ENCODE assay signal across 8 cellular contexts in the genomic region with DNA sequence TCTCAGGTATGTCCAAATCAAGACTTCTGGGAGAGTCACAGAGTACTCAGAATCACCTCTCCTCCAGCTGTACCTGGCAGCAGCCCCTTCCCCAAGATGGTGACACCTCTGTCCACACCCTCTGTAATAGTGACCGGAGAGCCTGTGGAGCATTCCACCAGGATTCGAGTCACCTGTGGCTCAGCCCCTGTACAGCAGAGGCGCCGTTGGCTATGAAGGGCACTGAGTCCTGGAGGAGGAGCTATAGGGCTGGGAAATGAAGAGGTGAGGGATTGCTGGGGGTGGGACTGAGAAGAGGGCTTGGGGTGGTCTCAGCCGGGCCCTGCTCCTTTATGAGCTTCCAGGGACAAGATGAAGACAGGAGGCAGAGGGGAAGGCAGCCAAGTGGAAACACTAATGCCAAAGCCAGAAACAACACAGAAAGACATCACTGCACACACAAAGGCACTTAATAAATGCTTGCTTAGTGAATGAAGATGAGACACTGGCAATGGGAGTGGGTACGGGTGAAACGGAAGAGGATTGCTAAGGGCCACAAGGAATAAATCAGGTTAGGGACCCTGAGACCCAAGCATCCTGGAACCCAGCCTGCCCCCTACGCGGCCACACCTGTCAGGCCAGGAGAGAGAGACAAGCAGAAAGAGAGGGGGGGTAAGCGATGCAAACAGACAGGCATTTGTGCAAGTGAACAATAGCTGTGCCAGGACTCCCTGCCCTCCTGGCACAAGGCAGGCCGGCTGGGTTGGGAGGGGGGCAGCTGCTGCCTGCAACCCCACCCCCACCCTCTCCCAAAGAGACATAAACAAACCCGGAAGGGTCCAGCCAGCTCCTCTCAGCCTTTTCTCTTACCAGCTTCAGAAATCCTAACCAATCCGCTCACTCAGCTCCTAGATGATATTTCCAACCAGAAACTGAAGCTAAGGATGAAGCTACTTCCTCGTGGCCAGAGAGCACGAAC. TPM values are rescaled to one million over a fixed set of nuclear protein-coding genes. Genes with fewer than 3 reads are reported as not detected.
A peak's percentile ranks its signal among the peaks of the same experiment; 100 is the strongest.
DNase-seq lines count a peak whose midpoint lies in the region; ATAC-seq and TF ChIP-seq lines count a peak whose summit lies in the region.

No MANE protein-coding gene starts in this region.

- intact Hi-C loops in Calu3 (cut with micrococcal nuclease; ENCODE audit: unreplicated experiment) = no loop called here

- H3K4me1 Mint-ChIP-seq in Calu3 (ENCODE audit: low read depth, unreplicated experiment) (peaks cover 76% of the 10 kb centered on the region), chondrocyte (ENCODE audit: low read depth) (peaks cover 88% of the 10 kb centered on the region), nephron (peaks cover 74% of the 10 kb centered on the region)

- H3K9me3 Mint-ChIP-seq in Calu3 (ENCODE audit: low read depth, unreplicated experiment) (no peaks in the 10 kb centered on the region), chondrocyte (ENCODE audit: low read depth) (no peaks in the 10 kb centered on the region), nephron (no peaks in the 10 kb centered on the region)

- H3K36me3 Mint-ChIP-seq in Calu3 (ENCODE audit: insufficient read depth, unreplicated experiment) (peaks cover 77% of the 10 kb centered on the region), chondrocyte (ENCODE audit: low read depth) (peaks cover 15% of the 10 kb centered on the region), nephron (ENCODE audit: low read depth) (peaks cover 6% of the 10 kb centered on the region)

- no peak for DNase-seq in Calu3
- DNase-seq in NCI-H2107 (lab: John Stamatoyannopoulos, UW) = peak; percentile 65
- DNase-seq in chondrocyte (ENCODE audit: low spot score) = no peak
- no peak for DNase-seq in SIG-M5 (lab: John Stamatoyannopoulos, UW)
- no peak for DNase-seq in NCI-H2227 treated with DMSO at 0.1 percent for 48 hours (lab: John Stamatoyannopoulos, UW)

- ATAC-seq in HG03108 (IDR thresholded peaks at IDR 0.05; ENCODE audit: unreplicated experiment) (no peak), GM21515 (IDR thresholded peaks at IDR 0.05; ENCODE audit: unreplicated experiment) (no peak)

- H3K27ac Mint-ChIP-seq in Calu3 (ENCODE audit: unreplicated experiment) (peak overlapping the region; percentile 8), chondrocyte (ENCODE audit: unreplicated experiment) (peak overlapping the region; percentile 100), nephron (peak overlapping the region; percentile 95 to 97 (median 96))

- H3K27me3 Mint-ChIP-seq in Calu3 (ENCODE audit: unreplicated experiment) = no peaks in the 10 kb centered on the region
- H3K27me3 Mint-ChIP-seq in chondrocyte (ENCODE audit: low read depth) = no peaks in the 10 kb centered on the region
- no peaks in the 10 kb centered on the region for H3K27me3 Mint-ChIP-seq in nephron (ENCODE audit: low read depth)

- H3K4me3 Mint-ChIP-seq in Calu3 (ENCODE audit: low read depth, unreplicated experiment) = peak overlapping the region; percentile 78
- H3K4me3 Mint-ChIP-seq in chondrocyte (ENCODE audit: unreplicated experiment) = peak overlapping the region; percentile 95
- peak overlapping the region; percentile 92 to 95 (median 95) for H3K4me3 Mint-ChIP-seq in nephron

- TF ChIP-seq CTCF in Calu3 (IDR thresholded peaks at IDR 0.05; ENCODE audit: unreplicated experiment) = no peak
- no peak for TF ChIP-seq CTCF in chondrocyte (IDR thresholded peaks at IDR 0.05)
- no peak for TF ChIP-seq CTCF in nephron (IDR thresholded peaks at IDR 0.05; ENCODE audit: unreplicated experiment in 3 of 3)

- BruUV-seq in Calu3 (replicated peaks; lab: Mats Ljungman, UMichigan) = no TSS peak

- CTCF ChIA-PET in Calu3 (lab: Charles Lee) = interaction anchor here (0.5 to 1.5 kb wide), 5 partner anchors 12 to 922 kb away, joined by 3 to 7 read pairs (median 4); no protein-coding TSS in a partner anchor

RNA-seq across cellular contexts. Expression of gene ARHGEF2, which starts 3.9 kb away (rescaled TPM):
- total RNA-seq in Calu3 (2022) = 69.2 and 97.6 TPM in 2 replicates
- total RNA-seq in chondrocyte = 50.0 to 214 TPM (median 203 TPM) in 3 replicates

RNA-seq across cellular contexts. Expression of gene RXFP4, which starts 33.0 kb away (rescaled TPM):
- total RNA-seq in Calu3 (2022) (not detected in 2 replicates), chondrocyte (not detected in 3 replicates)

RNA-seq across cellular contexts. Expression of gene KHDC4, which starts 40.3 kb away (rescaled TPM):
- total RNA-seq in Calu3 (2022) = 99.3 and 107 TPM in 2 replicates
- total RNA-seq in chondrocyte = 32.3 to 43.2 TPM (median 35.2 TPM) in 3 replicates

RNA-seq across cellular contexts. Expression of gene SSR2, which starts 46.3 kb away (rescaled TPM):
- 215 and 246 TPM in 2 replicates for total RNA-seq in Calu3 (2022)
- 233 to 257 TPM (median 238 TPM) in 3 replicates for total RNA-seq in chondrocyte

Comparison
In these comparisons a context has a peak if more than half of its experiments do, and no peak if none do; other contexts are left out.
1. H3K27ac Mint-ChIP-seq: peak in every context shown above with its lines; median percentile 100 in chondrocyte; 96 in nephron; 8 in Calu3.